Comparison of ENCODE assay signal across 27 cellular contexts in genomic region chr1:53311104-53311908, GRCh38. TPM values are rescaled to one million over a fixed set of nuclear protein-coding genes. Genes with fewer than 3 reads are reported as not detected.
A peak's percentile ranks its signal among the peaks of the same experiment; 100 is the strongest.
DNase-seq lines count a peak whose midpoint lies in the region; ATAC-seq, FAIRE-seq and TF ChIP-seq lines count a peak whose summit lies in the region.
"Had no signal": no experiment of that assay in that cellular context is flagged by ENCODE, and none has a peak within 500 bp of the region (broad histone marks: within the 10 kb centered on the region; RNA-seq: fewer than 3 reads in every experiment).

No MANE protein-coding gene starts in this region.

- no TSS peak for BruUV-seq in MCF 10A (replicated peaks; lab: Mats Ljungman, UMichigan)
- no TSS peak for BruUV-seq in mammary epithelial cell (replicated peaks; lab: Mats Ljungman, UMichigan)
- no TSS peak for BruUV-seq in K562 (replicated peaks; lab: Mats Ljungman, UMichigan)

- no peak for TF ChIP-seq RAD21 in K562 (CRISPR knock-in tag; conservative IDR thresholded peaks at IDR 0.05 in 1 of 2, IDR thresholded peaks at IDR 0.05 in 1 of 2)

- no peaks in the 10 kb centered on the region for H3K27me3 Mint-ChIP-seq in MCF 10A (ENCODE audit: insufficient read depth, unreplicated experiment)
- H3K27me3 Mint-ChIP-seq: activated B cell treated with CpG ODN at 0.5 μM for 24 hours; activated CD4-positive, alpha-beta memory T cell treated with anti-CD3 and anti-CD28 coated beads for 36 hours; CD4-positive, alpha-beta T cell had no signal

- in situ Hi-C loops in mammary epithelial cell (cut with MboI; ENCODE audit: low sequenced_read_pairs in 2 of 2) (no loop called here), K562 (cut with MboI) (no loop called here)

- H3K79me2 ChIP-seq in mammary epithelial cell (ENCODE audit: insufficient read depth, low read length) (peaks cover 95% of the 10 kb centered on the region), K562 (ENCODE audit: control insufficient read depth, insufficient read depth, low read length) (peaks cover 1% of the 10 kb centered on the region; the same call in 2 of the 3 replicates)

- peaks cover 6% of the 10 kb centered on the region for H3K4me1 Mint-ChIP-seq in MCF 10A (ENCODE audit: insufficient read depth, unreplicated experiment)
- H3K4me1 Mint-ChIP-seq in stimulated activated effector memory CD8-positive, alpha-beta T cell treated with anti-CD3 and anti-CD28 coated beads, Interleukin-12 subunit alpha, Interleukin-12 subunit beta, amount 100 ng/mL, for 72 hours, result peaks cover 47% of the 10 kb centered on the region

- TF ChIP-seq CTCF in MCF 10A (IDR thresholded peaks at IDR 0.05; ENCODE audit: unreplicated experiment), result no peak
- no peak for TF ChIP-seq CTCF in mammary epithelial cell (conservative IDR thresholded peaks at IDR 0.05 in 1 of 2, IDR thresholded peaks at IDR 0.05 in 1 of 2; ENCODE audit: extremely low read depth in 1 of 2, insufficient read depth in 1 of 2, low read depth in 1 of 2, low read length in 2 of 2)
- TF ChIP-seq CTCF in K562 (IDR thresholded peaks at IDR 0.05 in 2 of 3, conservative IDR thresholded peaks at IDR 0.05 in 1 of 3; ENCODE audit: insufficient read depth in 2 of 3, low read depth in 1 of 3, low read length in 3 of 3), result no peak
- TF ChIP-seq CTCF in D721Med (IDR thresholded peaks at IDR 0.05; ENCODE audit: insufficient read depth, missing control alignments), result no peak

- H3K9ac ChIP-seq in mammary epithelial cell (ENCODE audit: insufficient read depth, low read length) (no peak overlapping the region), K562 (ENCODE audit: insufficient read depth in 1 of 2, low read depth in 2 of 2, low read length in 2 of 2) (peak overlapping the region in 1 of 2 experiments; percentile 77; a peak in 1 of 4 replicates)

- no peaks in the 10 kb centered on the region for H3K9me3 Mint-ChIP-seq in MCF 10A (ENCODE audit: unreplicated experiment)
- H3K9me3 Mint-ChIP-seq in stimulated activated effector memory CD8-positive, alpha-beta T cell treated with anti-CD3 and anti-CD28 coated beads, Interleukin-12 subunit alpha, Interleukin-12 subunit beta, amount 100 ng/mL, for 72 hours, result no peaks in the 10 kb centered on the region
- H3K9me3 Mint-ChIP-seq: activated B cell treated with CpG ODN at 0.5 μM for 24 hours; activated CD4-positive, alpha-beta memory T cell treated with anti-CD3 and anti-CD28 coated beads for 36 hours; CD4-positive, alpha-beta T cell had no signal

- H3K27ac Mint-ChIP-seq in MCF 10A (ENCODE audit: low read depth, unreplicated experiment), result peak overlapping the region; percentile 51
- peak overlapping the region; percentile 86 for H3K27ac Mint-ChIP-seq in stimulated activated effector memory CD8-positive, alpha-beta T cell treated with anti-CD3 and anti-CD28 coated beads, Interleukin-12 subunit alpha, Interleukin-12 subunit beta, amount 100 ng/mL, for 72 hours
- H3K27ac Mint-ChIP-seq: activated B cell treated with CpG ODN at 0.5 μM for 24 hours; activated CD4-positive, alpha-beta memory T cell treated with anti-CD3 and anti-CD28 coated beads for 36 hours; CD4-positive, alpha-beta T cell had no signal

- TF ChIP-seq POLR2A in K562 (conservative IDR thresholded peaks at IDR 0.05), result no peak

- 100% methylated on average over 5 of the region's 16 CpGs for WGBS in mammary epithelial cell (ENCODE audit: low coverage, missing lambda C conversion rate)
- WGBS in K562 (ENCODE audit: insufficient coverage, low coverage, missing lambda C conversion rate), result 92% methylated on average over 10 of the region's 16 CpGs

- dilution Hi-C loops in mammary epithelial cell (cut with HindIII; ENCODE audit: low sequenced_read_pairs), result no loop called here

- H3K4me1 ChIP-seq in mammary epithelial cell (ENCODE audit: insufficient read depth, low read length) (peaks cover 13% of the 10 kb centered on the region), K562 (replicated peaks in 1 of 2; ENCODE audit: control insufficient read depth in 2 of 2, insufficient read depth in 2 of 2, low read length in 2 of 2) (peaks cover 0 to 17% of the 10 kb centered on the region in 2 experiments; a peak in 2 of 5 replicates)
- H3K4me1 ChIP-seq: Peyer's patch, SJSA1 had no signal

- H3K9me3 ChIP-seq in mammary epithelial cell (replicated peaks; ENCODE audit: insufficient read depth, low read length) (no peaks in the 10 kb centered on the region), K562 (replicated peaks; ENCODE audit: control insufficient read depth, insufficient read depth, low read depth, low read length) (no peaks in the 10 kb centered on the region)
- H3K9me3 ChIP-seq: ascending aorta, mucosa of descending colon, Peyer's patch, SJSA1, suprapubic skin had no signal

- H3K4me2 ChIP-seq in mammary epithelial cell (ENCODE audit: insufficient read depth, low read depth, low read length) (no peak overlapping the region), K562 (ENCODE audit: insufficient read depth, low read length) (no peak overlapping the region)

- DNase-seq in MCF 10A (ENCODE audit: unreplicated experiment) (no peak), mammary epithelial cell (no peak), NCI-H2171 treated with DMSO at 0.1 percent for 48 hours (lab: John Stamatoyannopoulos, UW) (peak; percentile 87), K562 (ENCODE audit: extremely low read depth in 1 of 4, low spot score in 3 of 4) (no peak), D721Med (ENCODE audit: insufficient read length, low spot score) (no peak)
- DNase-seq in stimulated activated effector memory CD8-positive, alpha-beta T cell treated with anti-CD3 and anti-CD28 coated beads, Interleukin-12 subunit alpha, Interleukin-12 subunit beta, amount 100 ng/mL, for 72 hours (ENCODE audit: low spot score in 2 of 2), result no peak
- DNase-seq in stimulated activated CD4-positive, alpha-beta T cell treated with anti-CD3 and anti-CD28 coated beads, Interleukin-15, amount 100 ng/mL, for 24 hours, result no peak
- DNase-seq: activated B cell treated with CpG ODN at 0.5 μM for 24 hours; activated CD4-positive, alpha-beta memory T cell treated with anti-CD3 and anti-CD28 coated beads for 36 hours; activated naive CD4-positive, alpha-beta T cell treated with Interleukin-2 at 50 U/mL for 16 hours; CD4-positive, alpha-beta T cell; DMS53; effector memory CD4-positive, alpha-beta T cell; GF-D8; hippocampal formation; Karpas-422; mucosa of descending colon; NCI-H2029; NCI-H345; Peyer's patch; T1000 had no signal

- peak; percentile 11 for FAIRE-seq in K562 (lab: Jason Lieb, UNC)
- FAIRE-seq in D721Med (lab: Jason Lieb, UNC), result no peak
- FAIRE-seq: urothelium cell line had no signal

- POLR2A ChIA-PET in MCF 10A (lab: Yijun Ruan, JAX), result interaction anchor here (1.2 kb wide), 1 partner anchor 21 kb away, joined by 3 read pairs; no protein-coding TSS in a partner anchor
- POLR2A ChIA-PET in K562 (lab: Yijun Ruan, JAX), result interaction anchor here (0.8 to 2.4 kb wide), 4 partner anchors 11 to 15 kb away, joined by 3 to 9 read pairs (median 4); no protein-coding TSS in a partner anchor

- ATAC-seq in K562, result no peak
- ATAC-seq in stimulated activated effector memory CD8-positive, alpha-beta T cell treated with anti-CD3 and anti-CD28 coated beads, Interleukin-12 subunit alpha, Interleukin-12 subunit beta, amount 100 ng/mL, for 72 hours, result no peak
- no peak for ATAC-seq in HG02798 (IDR thresholded peaks at IDR 0.05; ENCODE audit: poor library complexity, unreplicated experiment)
- ATAC-seq: esophagus mucosa, mucosa of descending colon had no signal

- H3K27ac ChIP-seq in mammary epithelial cell (ENCODE audit: insufficient read depth, low read depth, low read length) (no peak overlapping the region), K562 (ENCODE audit: extremely low read depth, low read depth, low read length) (no peak overlapping the region)
- H3K27ac ChIP-seq: ascending aorta, Peyer's patch, SJSA1, suprapubic skin had no signal

- H2AFZ ChIP-seq in mammary epithelial cell (ENCODE audit: low read depth, low read length) (no peak overlapping the region), K562 (ENCODE audit: low read depth, low read length) (no peak overlapping the region)

- no peak overlapping the region for H3K4me3 ChIP-seq in mammary epithelial cell (replicated peaks in 1 of 3; ENCODE audit: insufficient read depth in 1 of 3, low read depth in 2 of 3, low read length in 3 of 3)
- H3K4me3 ChIP-seq in K562, result no peak overlapping the region
- H3K4me3 ChIP-seq: ascending aorta, mucosa of descending colon, Peyer's patch, SJSA1, suprapubic skin had no signal

- CTCF ChIA-PET in MCF 10A (lab: Yijun Ruan, JAX), result no interaction called here
- CTCF ChIA-PET in mammary epithelial cell (lab: Charles Lee; ENCODE audit: low non-redundant PET), result no interaction called here
- CTCF ChIA-PET in K562 (lab: Yijun Ruan, JAX; ENCODE audit: low intra/inter-chr PET ratio), result no interaction called here

- H3K9me1 ChIP-seq in K562 (ENCODE audit: control insufficient read depth, insufficient read depth, low read length), result no peaks in the 10 kb centered on the region

- intact Hi-C loops in MCF 10A (cut with micrococcal nuclease) (no loop called here), mammary epithelial cell (cut with micrococcal nuclease) (no loop called here), K562 (cut with micrococcal nuclease) (no loop called here)

- no peak for TF ChIP-seq EP300 in K562 (IDR thresholded peaks at IDR 0.05; ENCODE audit: low read length)

- no peak overlapping the region for H3K4me3 Mint-ChIP-seq in MCF 10A (ENCODE audit: unreplicated experiment)
- H3K4me3 Mint-ChIP-seq in stimulated activated effector memory CD8-positive, alpha-beta T cell treated with anti-CD3 and anti-CD28 coated beads, Interleukin-12 subunit alpha, Interleukin-12 subunit beta, amount 100 ng/mL, for 72 hours, result no peak overlapping the region
- H3K4me3 Mint-ChIP-seq: activated B cell treated with CpG ODN at 0.5 μM for 24 hours; activated CD4-positive, alpha-beta memory T cell treated with anti-CD3 and anti-CD28 coated beads for 36 hours; CD4-positive, alpha-beta T cell had no signal

- H4K20me1 ChIP-seq in mammary epithelial cell (ENCODE audit: insufficient read depth, low read length), result no peaks in the 10 kb centered on the region
- H4K20me1 ChIP-seq in K562 (replicated peaks; ENCODE audit: control insufficient read depth, insufficient read depth, low read length), result peaks cover 20% of the 10 kb centered on the region

- peaks cover 12% of the 10 kb centered on the region for H3K36me3 Mint-ChIP-seq in MCF 10A (ENCODE audit: insufficient read depth, unreplicated experiment)
- H3K36me3 Mint-ChIP-seq in stimulated activated effector memory CD8-positive, alpha-beta T cell treated with anti-CD3 and anti-CD28 coated beads, Interleukin-12 subunit alpha, Interleukin-12 subunit beta, amount 100 ng/mL, for 72 hours, result peaks cover 53% of the 10 kb centered on the region

- H3K36me3 ChIP-seq in mammary epithelial cell (ENCODE audit: insufficient read depth, low read length) (no peaks in the 10 kb centered on the region), K562 (ENCODE audit: control insufficient read depth, insufficient read depth, low read length) (peaks cover 70% of the 10 kb centered on the region; the same call in 2 of the 3 replicates)
- H3K36me3 ChIP-seq: ascending aorta, Peyer's patch, suprapubic skin had no signal

- H3K27me3 ChIP-seq in mammary epithelial cell (ENCODE audit: insufficient read depth, low read length) (no peaks in the 10 kb centered on the region), K562 (ENCODE audit: control insufficient read depth in 2 of 2, insufficient read depth in 2 of 2, low read length in 2 of 2) (no peaks in the 10 kb centered on the region)
- H3K27me3 ChIP-seq: ascending aorta, Peyer's patch, SJSA1, suprapubic skin had no signal

RNA-seq across cellular contexts. Expression of gene LRP8, which starts 16.6 kb away (rescaled TPM):
- total RNA-seq in MCF 10A (2022) (21.5 and 21.8 TPM in 2 replicates), mammary epithelial cell (10 to 100 TPM; 18.5 to 50.1 TPM), K562 (2014; rRNA removed) (24.2 and 27.6 TPM in 2 replicates), K562 (2014; rRNA removed; fragmentation: Illumina TruSeq; extraction: Trizol) (27.5 and 29.1 TPM in 2 replicates), K562 (2015; rRNA removed; fragmentation: Illumina TruSeq; extraction: Trizol) (35.3 and 35.9 TPM in 2 replicates), K562 (2021) (34.3 and 42.7 TPM in 2 replicates)
- polyA plus RNA-seq in mammary epithelial cell (68.6 TPM), K562 (2011; rRNA removed) (56.1 and 81.1 TPM in 2 replicates), K562 (2014; fragmentation: Illumina TruSeq; extraction: Trizol) (41.4 and 44.4 TPM in 2 replicates), K562 (2014; fragmentation: Nextera tagmentation; extraction: Ambion mirVana) (1 to 10 TPM; 7.1 to 8.8 TPM), K562 (2014; rRNA removed) (31.3 and 35.3 TPM in 2 replicates)
- 212 TPM for polyA minus RNA-seq in mammary epithelial cell
- total RNA-seq in K562 (2011; cell fraction: chromatin; rRNA removed; ENCODE audit: low replicate concordance), result 204 and 345 TPM in 2 replicates
- 194 and 216 TPM in 2 replicates for total RNA-seq in K562 (2011; cell fraction: nucleolus; rRNA removed)
- 168 and 198 TPM in 2 replicates for total RNA-seq in K562 (2011; cell fraction: nucleoplasm; rRNA removed)
- 51.8 and 56.8 TPM in 2 replicates for polyA plus RNA-seq in K562 (2011; cell fraction: cytosol; rRNA removed)
- polyA plus RNA-seq in K562 (2011; cell fraction: nucleus; rRNA removed), result 300 and 376 TPM in 2 replicates
- 19.3 and 23.5 TPM in 2 replicates for polyA plus RNA-seq in K562 (2012)
- 90.5 and 95.8 TPM in 2 replicates for polyA minus RNA-seq in K562 (2011; rRNA and poly(A)+ RNA removed)
- polyA minus RNA-seq in K562 (2011; cell fraction: cytosol; rRNA and poly(A)+ RNA removed), result 33.8 and 37.6 TPM in 2 replicates
- 90.9 and 98.3 TPM in 2 replicates for polyA minus RNA-seq in K562 (2011; cell fraction: nucleus; rRNA and poly(A)+ RNA removed)
